1 cellular context compared by ENCODE assay signal in genomic region chr11:99142237-99142636, GRCh38.
TF ChIP-seq lines count a peak whose summit lies in the region.

No MANE protein-coding gene starts in this region.

TF ChIP-seq in H1, 55 proteins besides CTCF, POLR2A, EP300 and RAD21:
- no peak for TF ChIP-seq POU5F1 (IDR thresholded peaks at IDR 0.05; ENCODE audit: low read depth, low read length)
- no peak for TF ChIP-seq EZH2 (IDR thresholded peaks at IDR 0.05; ENCODE audit: low read depth, low read length, severe bottlenecking)
- TF ChIP-seq CEBPB (IDR thresholded peaks at IDR 0.05; ENCODE audit: low read depth, low read length): no peak
- TF ChIP-seq ZNF274 (IDR thresholded peaks at IDR 0.05; ENCODE audit: borderline replicate concordance, extremely low read depth, low read length): no peak
- no peak for TF ChIP-seq CBX8 (IDR thresholded peaks at IDR 0.05; ENCODE audit: borderline replicate concordance, low read depth, low read length)
- TF ChIP-seq YY1 (IDR thresholded peaks at IDR 0.05; ENCODE audit: low read depth, low read length): no peak
- TF ChIP-seq SRF (IDR thresholded peaks at IDR 0.05; ENCODE audit: low read depth, low read length): no peak
- no peak for TF ChIP-seq BRCA1 (IDR thresholded peaks at IDR 0.05; ENCODE audit: low read depth, low read length)
- TF ChIP-seq JUND (IDR thresholded peaks at IDR 0.05; ENCODE audit: low read length): no peak
- TF ChIP-seq ATF3 (IDR thresholded peaks at IDR 0.05; ENCODE audit: insufficient read depth, low read depth, low read length): no peak
- no peak for TF ChIP-seq BCL11A (IDR thresholded peaks at IDR 0.05; ENCODE audit: low read depth in 2 of 2, low read length in 2 of 2)
- no peak for TF ChIP-seq POLR2AphosphoS5 (IDR thresholded peaks at IDR 0.05; ENCODE audit: low read depth, low read length)
- no peak for TF ChIP-seq SUZ12 (IDR thresholded peaks at IDR 0.05; ENCODE audit: low read length)
- TF ChIP-seq SP1 (IDR thresholded peaks at IDR 0.05; ENCODE audit: low read depth, low read length): no peak
- no peak for TF ChIP-seq SAP30 (IDR thresholded peaks at IDR 0.05; ENCODE audit: insufficient read depth, insufficient replicate concordance, low read length)
- no peak for TF ChIP-seq FOSL1 (IDR thresholded peaks at IDR 0.05; ENCODE audit: insufficient read depth, low read depth, low read length)
- TF ChIP-seq PHF8 (conservative IDR thresholded peaks at IDR 0.05; ENCODE audit: low read depth, low read length): no peak
- no peak for TF ChIP-seq ATF2 (IDR thresholded peaks at IDR 0.05; ENCODE audit: low read length)
- no peak for TF ChIP-seq SP4 (IDR thresholded peaks at IDR 0.05; ENCODE audit: low read length)
